ENCODE assay signal across 8 cellular contexts in genomic region chr4:52052475-52052780, GRCh38. TPM values are rescaled to one million over a fixed set of nuclear protein-coding genes. Genes with fewer than 3 reads are reported as not detected.
DNase-seq lines count a peak whose midpoint lies in the region; ATAC-seq, FAIRE-seq and TF ChIP-seq lines count a peak whose summit lies in the region.

No MANE protein-coding gene starts in this region.

- H3K27ac ChIP-seq in mucosa of rectum (ENCODE audit: low read depth in 2 of 2, low read length in 2 of 2): peak overlapping the region; percentile 27 to 59

- peak overlapping the region in 1 of 2 donors; percentile 55 for H3K9ac ChIP-seq in mucosa of rectum (ENCODE audit: low read depth in 1 of 2, low read length in 2 of 2)

- H3K27me3 ChIP-seq in bronchial epithelial cell (ENCODE audit: control insufficient read depth, insufficient read depth, low read length): no peaks in the 10 kb centered on the region
- H3K27me3 ChIP-seq in mucosa of rectum (ENCODE audit: control insufficient read depth in 2 of 2, insufficient read depth in 2 of 2, low read length in 2 of 2): no peaks in the 10 kb centered on the region

- no peaks in the 10 kb centered on the region for H3K9me3 ChIP-seq in mucosa of rectum (ENCODE audit: control insufficient read depth in 2 of 2, low read length in 2 of 2)

- FAIRE-seq in bronchial epithelial cell (lab: Jason Lieb, UNC): no peak

- H3K36me3 ChIP-seq in bronchial epithelial cell (ENCODE audit: control insufficient read depth, insufficient read depth, low read length) (no peaks in the 10 kb centered on the region), mucosa of rectum (ENCODE audit: control insufficient read depth in 2 of 2, insufficient read depth in 2 of 2, low read length in 2 of 2) (no peaks in the 10 kb centered on the region)

- TF ChIP-seq CTCF in bronchial epithelial cell (IDR thresholded peaks at IDR 0.05; ENCODE audit: insufficient read depth, low read length, severe bottlenecking): no peak

- peak; percentile 64 for ATAC-seq in HG02973 (IDR thresholded peaks at IDR 0.05; ENCODE audit: unreplicated experiment)

- H3K4me3 ChIP-seq in bronchial epithelial cell (ENCODE audit: low read depth, low read length) (peak overlapping the region; percentile 92), mucosa of rectum (ENCODE audit: low read length in 2 of 2) (peak overlapping the region; percentile 77 to 81)

- peak; percentile 16 for DNase-seq in NCI-H748 (lab: John Stamatoyannopoulos, UW; ENCODE audit: unreplicated experiment)
- DNase-seq in NCI-H748 treated with DMSO at 0.1 percent for 48 hours (lab: John Stamatoyannopoulos, UW): no peak
- DNase-seq in bronchial epithelial cell (ENCODE audit: low read depth): peak; percentile 45
- no peak for DNase-seq in HCEC 1CT
- DNase-seq in iPS-NIHi7 (ENCODE audit: extremely low spot score): no peak
- DNase-seq in inferior parietal cortex (ENCODE audit: extremely low spot score): no peak

- H3K4me1 ChIP-seq in mucosa of rectum (ENCODE audit: control insufficient read depth in 2 of 2, insufficient read depth in 2 of 2, low read length in 2 of 2): peaks cover 2 to 10% of the 10 kb centered on the region in 2 donors

RNA-seq across cellular contexts. Expression of gene SPATA18, which starts 1.3 kb away (rescaled TPM):
- 11.8 and 16.1 TPM in 2 replicates for total RNA-seq in bronchial epithelial cell

RNA-seq across cellular contexts. Expression of gene SGCB, which starts 14.3 kb away (rescaled TPM):
- 7.2 and 7.6 TPM in 2 replicates for total RNA-seq in bronchial epithelial cell

RNA-seq across cellular contexts. Expression of gene LRRC66, which starts 32.3 kb away (rescaled TPM):
- total RNA-seq in bronchial epithelial cell: 0.26 and 0.51 TPM in 2 replicates

Comparison
In these comparisons a context has a peak if more than half of its experiments do, and no peak if none do; other contexts are left out.
1. DNase-seq: peak in NCI-H748 (single experiment) and bronchial epithelial cell (single experiment); none in NCI-H748 treated with DMSO at 0.1 percent for 48 hours (single experiment), HCEC 1CT (single experiment), iPS-NIHi7 (single experiment) and inferior parietal cortex (single experiment).